ENCODE assay signal across 18 cellular contexts in the genomic region with DNA sequence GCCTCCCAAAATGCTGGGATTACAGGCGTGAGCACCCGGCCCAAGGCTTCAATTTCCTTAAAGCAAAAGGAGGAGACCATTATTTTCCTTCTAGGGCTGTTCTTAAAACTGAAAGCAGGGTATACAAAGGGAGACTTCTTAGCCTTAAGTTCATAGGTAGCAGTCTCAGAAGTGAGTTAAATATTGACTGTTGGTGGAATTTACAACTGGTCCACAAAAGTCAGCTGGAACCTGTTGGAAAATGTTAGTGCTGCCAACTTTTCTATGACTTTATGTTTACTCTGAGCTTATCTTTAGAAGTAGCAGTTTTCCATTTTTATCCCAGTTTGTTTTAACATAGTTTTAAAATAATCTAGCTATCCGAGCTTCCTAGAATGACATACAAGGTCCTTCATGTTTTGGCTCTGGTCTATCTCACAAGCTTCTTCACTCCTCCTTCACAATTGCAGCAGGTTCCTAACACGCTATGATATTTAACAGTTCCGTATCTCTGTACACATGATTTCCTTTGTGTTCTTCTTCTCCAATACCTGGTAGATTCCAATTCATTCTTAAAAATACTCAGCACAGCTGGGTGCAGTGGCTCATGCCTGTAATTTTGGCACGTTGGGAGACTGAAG. TPM values are rescaled to one million over a fixed set of nuclear protein-coding genes. Genes with fewer than 3 reads are reported as not detected.
DNase-seq lines count a peak whose midpoint lies in the region; ATAC-seq and TF ChIP-seq lines count a peak whose summit lies in the region.
"Had no signal": no experiment of that assay in that cellular context is flagged by ENCODE, and none has a peak within 500 bp of the region (broad histone marks: within the 10 kb centered on the region; RNA-seq: fewer than 3 reads in every experiment).

No MANE protein-coding gene starts in this region.

- H3K9me3 Mint-ChIP-seq in endodermal cell = no peaks in the 10 kb centered on the region
- H3K9me3 Mint-ChIP-seq in osteocyte (ENCODE audit: unreplicated experiment) = no peaks in the 10 kb centered on the region

- peak; percentile 87 for ATAC-seq in left lobe of liver
- ATAC-seq: PC-3 had no signal

- H3K9ac ChIP-seq in duodenal mucosa (ENCODE audit: low read depth in 1 of 2, low read length in 2 of 2) (peak overlapping the region in 1 of 2 donors; percentile 35), rectal smooth muscle tissue (ENCODE audit: low read length) (no peak overlapping the region), mesenchymal stem cell (ENCODE audit: low read length) (no peak overlapping the region), endodermal cell (ENCODE audit: extremely low read depth, low read length, poor library complexity, severe bottlenecking) (no peak overlapping the region)

- H3K4me3 Mint-ChIP-seq in endodermal cell = no peak overlapping the region
- no peak overlapping the region for H3K4me3 Mint-ChIP-seq in osteocyte (ENCODE audit: unreplicated experiment)

- H3K79me1 ChIP-seq in mesenchymal stem cell (replicated peaks; ENCODE audit: low read length, poor library complexity, severe bottlenecking) = no peaks in the 10 kb centered on the region

- peaks cover 4% of the 10 kb centered on the region for H3K27me3 Mint-ChIP-seq in endodermal cell (ENCODE audit: insufficient read depth)
- H3K27me3 Mint-ChIP-seq in osteocyte (ENCODE audit: unreplicated experiment) = peaks cover 69% of the 10 kb centered on the region

- no peak overlapping the region for H2BK5ac ChIP-seq in mesenchymal stem cell (ENCODE audit: low read depth, low read length, poor library complexity, severe bottlenecking)

- H3K4ac ChIP-seq in mesenchymal stem cell (ENCODE audit: low read depth in 1 of 2, low read length in 2 of 2) = no peak overlapping the region

- H3K36me3 Mint-ChIP-seq in endodermal cell (ENCODE audit: low read depth) (no peaks in the 10 kb centered on the region), osteocyte (ENCODE audit: unreplicated experiment) (no peaks in the 10 kb centered on the region)

- H2AK5ac ChIP-seq in mesenchymal stem cell (ENCODE audit: low read length, severe bottlenecking) = no peak overlapping the region

- no peak overlapping the region for H3K23ac ChIP-seq in mesenchymal stem cell (ENCODE audit: low read length in 2 of 2)

- no peaks in the 10 kb centered on the region for H3K9me3 ChIP-seq in duodenal mucosa (ENCODE audit: control insufficient read depth in 1 of 2, low read length in 2 of 2)
- no peaks in the 10 kb centered on the region for H3K9me3 ChIP-seq in mesenchymal stem cell (ENCODE audit: control insufficient read depth, low read length)
- H3K9me3 ChIP-seq in endodermal cell (ENCODE audit: control insufficient read depth, low read length) = no peaks in the 10 kb centered on the region

- TF ChIP-seq CTCF in 22Rv1 (IDR thresholded peaks at IDR 0.05) (no peak), endodermal cell (conservative IDR thresholded peaks at IDR 0.05) (no peak), osteocyte (IDR thresholded peaks at IDR 0.05) (no peak)

- no peak overlapping the region for H2AFZ ChIP-seq in mesenchymal stem cell (ENCODE audit: low read depth, low read length)

- DNase-seq in left lobe of liver (ENCODE audit: low spot score) (no peak), mesenchymal stem cell (no peak), pons (ENCODE audit: low spot score) (no peak), endodermal cell (no peak), osteocyte (ENCODE audit: extremely low spot score, unreplicated experiment) (no peak)
- DNase-seq: C1 segment of cervical spinal cord, H7, KG1, NCI-H1092, NCI-H1694, NCI-H345, NCI-H69, PC-3 had no signal

- no peak overlapping the region for H2BK120ac ChIP-seq in mesenchymal stem cell (ENCODE audit: low read depth, low read length)

- no peak overlapping the region for H2BK12ac ChIP-seq in mesenchymal stem cell (ENCODE audit: low read length in 2 of 2)

- H3K36me3 ChIP-seq in duodenal mucosa (ENCODE audit: control insufficient read depth in 1 of 2, insufficient read depth in 2 of 2, low read length in 2 of 2) (no peaks in the 10 kb centered on the region), rectal smooth muscle tissue (ENCODE audit: control insufficient read depth, insufficient read depth, low read length) (no peaks in the 10 kb centered on the region), mesenchymal stem cell (ENCODE audit: control insufficient read depth in 1 of 2, insufficient read depth in 2 of 2, low read depth in 1 of 2, low read length in 2 of 2) (no peaks in the 10 kb centered on the region), endodermal cell (ENCODE audit: control insufficient read depth, insufficient read depth, low read length) (no peaks in the 10 kb centered on the region)

- H3K4me2 ChIP-seq in mesenchymal stem cell (ENCODE audit: low read length, poor library complexity, severe bottlenecking) = no peak overlapping the region

- 57% methylated on average over 6 of the region's 6 CpGs for WGBS in mesenchymal stem cell
- WGBS in endodermal cell (ENCODE audit: insufficient coverage in 1 of 2, insufficient read length in 1 of 2), 2 experiments = 78 to 79% methylated on average over 5 to 6 of the region's 6 CpGs

- no peak overlapping the region for H2BK15ac ChIP-seq in mesenchymal stem cell (ENCODE audit: low read depth, poor library complexity, severe bottlenecking)

- H3K4me1 Mint-ChIP-seq in endodermal cell (no peaks in the 10 kb centered on the region), osteocyte (ENCODE audit: unreplicated experiment) (no peaks in the 10 kb centered on the region)

- H3K27me3 ChIP-seq in duodenal mucosa (ENCODE audit: control insufficient read depth in 1 of 2, insufficient read depth in 2 of 2, low read length in 2 of 2) (no peaks in the 10 kb centered on the region), rectal smooth muscle tissue (ENCODE audit: control insufficient read depth, insufficient read depth, low read length) (no peaks in the 10 kb centered on the region), mesenchymal stem cell (ENCODE audit: control insufficient read depth in 1 of 2, insufficient read depth in 1 of 2, low read length in 2 of 2) (peaks cover 32 to 35% of the 10 kb centered on the region in 2 experiments), endodermal cell (ENCODE audit: control insufficient read depth, insufficient read depth, low read length, poor library complexity, severe bottlenecking) (peaks cover 57% of the 10 kb centered on the region)

- H3K27ac Mint-ChIP-seq in endodermal cell = no peak overlapping the region
- no peak overlapping the region for H3K27ac Mint-ChIP-seq in osteocyte (ENCODE audit: unreplicated experiment)

- H3K27ac ChIP-seq in 22Rv1 = peak overlapping the region; percentile 32
- no peak overlapping the region for H3K27ac ChIP-seq in duodenal mucosa (ENCODE audit: low read depth, low read length)
- H3K27ac ChIP-seq in rectal smooth muscle tissue (ENCODE audit: low read depth, low read length) = peak overlapping the region; percentile 79
- H3K27ac ChIP-seq in mesenchymal stem cell (ENCODE audit: low read length, poor library complexity, severe bottlenecking) = no peak overlapping the region
- no peak overlapping the region for H3K27ac ChIP-seq in endodermal cell (ENCODE audit: low read depth, low read length)

- H4K91ac ChIP-seq in mesenchymal stem cell (ENCODE audit: low read length) = no peak overlapping the region

- H3K18ac ChIP-seq in mesenchymal stem cell (ENCODE audit: low read depth in 1 of 2, low read length in 2 of 2) = no peak overlapping the region

- peaks cover 11 to 25% of the 10 kb centered on the region in 2 donors for H3K4me1 ChIP-seq in duodenal mucosa (ENCODE audit: control insufficient read depth in 1 of 2, insufficient read depth in 2 of 2, low read length in 2 of 2)
- peaks cover 5% of the 10 kb centered on the region for H3K4me1 ChIP-seq in rectal smooth muscle tissue (ENCODE audit: control insufficient read depth, insufficient read depth, low read length)
- no peaks in the 10 kb centered on the region for H3K4me1 ChIP-seq in mesenchymal stem cell (ENCODE audit: control insufficient read depth, insufficient read depth, low read depth, low read length)
- no peaks in the 10 kb centered on the region for H3K4me1 ChIP-seq in endodermal cell (ENCODE audit: control insufficient read depth, insufficient read depth, low read length)

- H4K8ac ChIP-seq in mesenchymal stem cell (ENCODE audit: low read length) = no peak overlapping the region

- H3K4me3 ChIP-seq in duodenal mucosa (ENCODE audit: low read depth in 1 of 2, low read length in 2 of 2) = peak overlapping the region; percentile 53 to 60
- peak overlapping the region; percentile 38 for H3K4me3 ChIP-seq in rectal smooth muscle tissue (ENCODE audit: low read length)
- no peak overlapping the region for H3K4me3 ChIP-seq in mesenchymal stem cell (ENCODE audit: insufficient read depth in 1 of 2, low read depth in 1 of 2, low read length in 2 of 2)
- H3K4me3 ChIP-seq in endodermal cell (ENCODE audit: low read length) = no peak overlapping the region

- H3K14ac ChIP-seq in mesenchymal stem cell (ENCODE audit: low read length in 2 of 2) = no peak overlapping the region

RNA-seq across cellular contexts. Expression of a gene that starts 3.3 kb away (rescaled TPM):
- total RNA-seq in left lobe of liver (0.93 TPM), endodermal cell (not detected), osteocyte (not detected in 2 replicates)
- not detected for polyA plus RNA-seq in mesenchymal stem cell (2013, experiment 1 of 2)
- polyA plus RNA-seq in mesenchymal stem cell (2013, experiment 2 of 2) = not detected
- not detected for polyA plus RNA-seq in endodermal cell (2013, experiment 1 of 2)
- not detected for polyA plus RNA-seq in endodermal cell (2013, experiment 2 of 2)
- total RNA-seq: A172, H7, MCF 10A, PC-3 had no signal

RNA-seq across cellular contexts. Expression of a gene that starts 55.8 kb away (rescaled TPM):
- total RNA-seq in left lobe of liver = 6.9 TPM
- polyA plus RNA-seq in mesenchymal stem cell (2013, experiment 1 of 2) = 26.8 TPM
- 25.0 TPM for polyA plus RNA-seq in mesenchymal stem cell (2013, experiment 2 of 2)
- total RNA-seq in endodermal cell = 10 to 100 TPM; 33.3 to 34.7 TPM
- polyA plus RNA-seq in endodermal cell (2013, experiment 1 of 2) = 35.0 TPM
- polyA plus RNA-seq in endodermal cell (2013, experiment 2 of 2) = 32.7 TPM
- total RNA-seq in osteocyte = 23.8 and 26.2 TPM in 2 replicates

Comparison
In these comparisons a context has a peak if more than half of its experiments do, and no peak if none do; other contexts are left out.
1. H3K27ac ChIP-seq: peak in 22Rv1 (single experiment) and rectal smooth muscle tissue (single experiment); none in duodenal mucosa (single experiment), mesenchymal stem cell (single experiment) and endodermal cell (single experiment).
2. H3K4me3 ChIP-seq: peak in duodenal mucosa (2 of 2) and rectal smooth muscle tissue (single experiment); none in mesenchymal stem cell (0 of 2) and endodermal cell (single experiment).